Comparison of ENCODE assay signal across 34 cellular contexts in genomic region chr11:95729462-95729861, GRCh38.
"Had no signal": no experiment of that assay in that cellular context is flagged by ENCODE, and none has a peak within 500 bp of the region (broad histone marks: within the 10 kb centered on the region; RNA-seq: fewer than 3 reads in every experiment).

No MANE protein-coding gene starts in this region.

- H3K4me3 ChIP-seq: MG63 had no signal

- H3K36me3 ChIP-seq: MG63 had no signal

- DNase-seq: Karpas-422, Kasumi-1, MG63, MM.1S, MV-4-11, NCI-H1048, NCI-H1092, NCI-H1092 treated with DMSO at 0.1 percent for 48 hours, NCI-H1105, NCI-H1105 treated with DMSO at 0.1 percent for 48 hours, NCI-H1417, NCI-H1417 treated with DMSO at 0.1 percent for 48 hours, NCI-H1436, NCI-H1436 treated with DMSO at 0.1 percent for 48 hours, NCI-H146, NCI-H1694, NCI-H1694 treated with DMSO at 0.1 percent for 48 hours, NCI-H187, NCI-H187 treated with DMSO at 0.1 percent for 48 hours, NCI-H1930, NCI-H2029, NCI-H2029 treated with DMSO at 0.1 percent for 48 hours, NCI-H2081, NCI-H2081 treated with DMSO at 0.1 percent for 48 hours, NCI-H2107, NCI-H2171, NCI-H2171 treated with DMSO at 0.1 percent for 48 hours, NCI-H2227 treated with DMSO at 0.1 percent for 48 hours, NCI-H226, NCI-H345, NCI-H446, NCI-H446 treated with DMSO at 0.1 percent for 48 hours, NCI-H510A had no signal

- H3K9ac ChIP-seq: KMS-11 had no signal

- H3K9me3 ChIP-seq: MG63 had no signal

- H3K27ac ChIP-seq: KMS-11 had no signal

- H3K4me2 ChIP-seq: KMS-11 had no signal
